11 cellular contexts compared by ENCODE assay signal in genomic region chr2:170155022-170155722, GRCh38. TPM values are rescaled to one million over a fixed set of nuclear protein-coding genes. Genes with fewer than 3 reads are reported as not detected.
DNase-seq lines count a peak whose midpoint lies in the region; ATAC-seq, FAIRE-seq and TF ChIP-seq lines count a peak whose summit lies in the region.
"Had no signal": no experiment of that assay in that cellular context is flagged by ENCODE, and none has a peak within 500 bp of the region (broad histone marks: within the 10 kb centered on the region; RNA-seq: fewer than 3 reads in every experiment).

No MANE protein-coding gene starts in this region.

- peaks cover 41% of the 10 kb centered on the region for H3K4me1 Mint-ChIP-seq in endodermal cell
- no peaks in the 10 kb centered on the region for H3K4me1 Mint-ChIP-seq in activated CD4-positive, alpha-beta memory T cell treated with anti-CD3 and anti-CD28 coated beads, Interleukin-2, amount 10 ng/mL, durations not matched to agents 7 days and 5 days
- H3K4me1 Mint-ChIP-seq in stimulated activated effector memory CD8-positive, alpha-beta T cell treated with anti-CD3 and anti-CD28 coated beads, Interleukin-12 subunit alpha, Interleukin-12 subunit beta, amount 100 ng/mL, for 72 hours, result no peaks in the 10 kb centered on the region

- no peaks in the 10 kb centered on the region for H3K36me3 Mint-ChIP-seq in endodermal cell (ENCODE audit: low read depth)
- no peaks in the 10 kb centered on the region for H3K36me3 Mint-ChIP-seq in activated CD4-positive, alpha-beta memory T cell treated with anti-CD3 and anti-CD28 coated beads, Interleukin-2, amount 10 ng/mL, durations not matched to agents 7 days and 5 days (ENCODE audit: low read depth)
- no peaks in the 10 kb centered on the region for H3K36me3 Mint-ChIP-seq in stimulated activated effector memory CD8-positive, alpha-beta T cell treated with anti-CD3 and anti-CD28 coated beads, Interleukin-12 subunit alpha, Interleukin-12 subunit beta, amount 100 ng/mL, for 72 hours

- DNase-seq in A549 (ENCODE audit: low read depth in 1 of 2, low spot score in 1 of 2) (peak in 1 of 2 experiments; percentile 42), Karpas-422 (no peak), endodermal cell (peak; percentile 81), glomerular visceral epithelial cell (ENCODE audit: extremely low spot score) (no peak)
- DNase-seq in activated CD4-positive, alpha-beta memory T cell treated with anti-CD3 and anti-CD28 coated beads, Interleukin-2, amount 10 ng/mL, durations not matched to agents 7 days and 5 days, result no peak
- no peak for DNase-seq in stimulated activated effector memory CD8-positive, alpha-beta T cell treated with anti-CD3 and anti-CD28 coated beads, Interleukin-12 subunit alpha, Interleukin-12 subunit beta, amount 100 ng/mL, for 72 hours (ENCODE audit: low spot score in 2 of 2)
- no peak for DNase-seq in activated naive CD4-positive, alpha-beta T cell (lab: John Stamatoyannopoulos, UW)
- DNase-seq: GF-D8, heart right ventricle had no signal

- H3K4me1 ChIP-seq in A549, result peaks cover 47% of the 10 kb centered on the region
- peaks cover 18% of the 10 kb centered on the region for H3K4me1 ChIP-seq in Karpas-422 (ENCODE audit: low read length)
- peaks cover 10% of the 10 kb centered on the region for H3K4me1 ChIP-seq in endodermal cell (ENCODE audit: control insufficient read depth, insufficient read depth, low read length)

- no peak for TF ChIP-seq EP300 in A549 (IDR thresholded peaks at IDR 0.05)

- CTCF ChIA-PET in A549 (lab: Yijun Ruan, JAX), result interaction anchor here (0.7 to 1.2 kb wide), 3 partner anchors 19 to 641 kb away, joined by 3 read pairs; no protein-coding TSS in a partner anchor
- CTCF ChIA-PET in activated CD4-positive, alpha-beta memory T cell treated with anti-CD3 and anti-CD28 coated beads, Interleukin-2, amount 10 ng/mL, durations not matched to agents 7 days and 5 days (lab: Charles Lee), result no interaction called here

- ATAC-seq in A549 (peak; percentile 55 to 69; a peak in 5 of 6 replicates), GM19351 (IDR thresholded peaks at IDR 0.05; ENCODE audit: unreplicated experiment) (peak; percentile 70)
- ATAC-seq in stimulated activated effector memory CD8-positive, alpha-beta T cell treated with anti-CD3 and anti-CD28 coated beads, Interleukin-12 subunit alpha, Interleukin-12 subunit beta, amount 100 ng/mL, for 72 hours, result no peak

- no peaks in the 10 kb centered on the region for H3K9me2 ChIP-seq in Karpas-422 (replicated peaks; ENCODE audit: insufficient read depth, low read length)

- no peaks in the 10 kb centered on the region for H3K36me3 ChIP-seq in Karpas-422 (ENCODE audit: insufficient read depth, low read length)
- H3K36me3 ChIP-seq in endodermal cell (ENCODE audit: control insufficient read depth, insufficient read depth, low read length), result no peaks in the 10 kb centered on the region
- H3K36me3 ChIP-seq: heart right ventricle had no signal

- H3K4me2 ChIP-seq in A549, result peak overlapping the region; percentile 78
- H3K4me2 ChIP-seq in Karpas-422 (ENCODE audit: low read depth, low read length, poor library complexity, severe bottlenecking), result peak overlapping the region; percentile 15

- H3K9ac ChIP-seq in Karpas-422 (ENCODE audit: low read length) (no peak overlapping the region), endodermal cell (ENCODE audit: extremely low read depth, low read length, poor library complexity, severe bottlenecking) (no peak overlapping the region)

- FAIRE-seq in A549 (lab: Jason Lieb, UNC), result no peak

- peaks cover 10% of the 10 kb centered on the region for H3K9me3 Mint-ChIP-seq in endodermal cell
- H3K9me3 Mint-ChIP-seq in activated CD4-positive, alpha-beta memory T cell treated with anti-CD3 and anti-CD28 coated beads, Interleukin-2, amount 10 ng/mL, durations not matched to agents 7 days and 5 days, result no peaks in the 10 kb centered on the region
- no peaks in the 10 kb centered on the region for H3K9me3 Mint-ChIP-seq in stimulated activated effector memory CD8-positive, alpha-beta T cell treated with anti-CD3 and anti-CD28 coated beads, Interleukin-12 subunit alpha, Interleukin-12 subunit beta, amount 100 ng/mL, for 72 hours
- H3K9me3 Mint-ChIP-seq: stimulated activated naive CD8-positive, alpha-beta T cell treated with anti-CD3 and anti-CD28 coated beads, Interleukin-15, Interleukin-2, amounts not matched to agents 100 ng/mL and 50 ng/mL, for 24 hours had no signal

- no peak for TF ChIP-seq POLR2A in A549 (IDR thresholded peaks at IDR 0.05; ENCODE audit: low read length)

- peak in 1 of 2 experiments; percentile 43; a peak in 1 of 5 replicates for TF ChIP-seq RAD21 in A549 (conservative IDR thresholded peaks at IDR 0.05 in 1 of 2, IDR thresholded peaks at IDR 0.05 in 1 of 2)

- no peak overlapping the region for H3K4me3 Mint-ChIP-seq in endodermal cell
- H3K4me3 Mint-ChIP-seq in activated CD4-positive, alpha-beta memory T cell treated with anti-CD3 and anti-CD28 coated beads, Interleukin-2, amount 10 ng/mL, durations not matched to agents 7 days and 5 days, result no peak overlapping the region
- no peak overlapping the region for H3K4me3 Mint-ChIP-seq in stimulated activated effector memory CD8-positive, alpha-beta T cell treated with anti-CD3 and anti-CD28 coated beads, Interleukin-12 subunit alpha, Interleukin-12 subunit beta, amount 100 ng/mL, for 72 hours
- H3K4me3 Mint-ChIP-seq: stimulated activated naive CD8-positive, alpha-beta T cell treated with anti-CD3 and anti-CD28 coated beads, Interleukin-15, Interleukin-2, amounts not matched to agents 100 ng/mL and 50 ng/mL, for 24 hours had no signal

- TF ChIP-seq CTCF in A549 (IDR thresholded peaks at IDR 0.05), result no peak
- TF ChIP-seq CTCF in endodermal cell (conservative IDR thresholded peaks at IDR 0.05), result no peak

- H3K27ac ChIP-seq in A549, result peak overlapping the region; percentile 7 to 23; a peak in 4 of 6 replicates
- no peak overlapping the region for H3K27ac ChIP-seq in Karpas-422 (ENCODE audit: low read length)
- no peak overlapping the region for H3K27ac ChIP-seq in endodermal cell (ENCODE audit: low read depth, low read length)
- H3K27ac ChIP-seq: heart right ventricle had no signal

- no peaks in the 10 kb centered on the region for H3K27me3 ChIP-seq in Karpas-422 (ENCODE audit: low read length)
- no peaks in the 10 kb centered on the region for H3K27me3 ChIP-seq in endodermal cell (ENCODE audit: control insufficient read depth, insufficient read depth, low read length, poor library complexity, severe bottlenecking)

- no peaks in the 10 kb centered on the region for H3K79me2 ChIP-seq in Karpas-422 (ENCODE audit: low read length)

- H3K4me3 ChIP-seq in A549, result no peak overlapping the region
- H3K4me3 ChIP-seq in Karpas-422 (ENCODE audit: low read length), result no peak overlapping the region
- no peak overlapping the region for H3K4me3 ChIP-seq in endodermal cell (ENCODE audit: low read length)

- no peaks in the 10 kb centered on the region for H3K9me3 ChIP-seq in A549
- H3K9me3 ChIP-seq in Karpas-422 (ENCODE audit: low read length), result no peaks in the 10 kb centered on the region
- H3K9me3 ChIP-seq in endodermal cell (ENCODE audit: control insufficient read depth, low read length), result peaks cover 16% of the 10 kb centered on the region

- POLR2A ChIA-PET in A549 (lab: Yijun Ruan, JAX), result interaction anchor here (0.7 kb wide), 1 partner anchor 404 kb away, joined by 4 read pairs; no protein-coding TSS in a partner anchor
- POLR2A ChIA-PET in activated CD4-positive, alpha-beta memory T cell treated with anti-CD3 and anti-CD28 coated beads, Interleukin-2, amount 10 ng/mL, durations not matched to agents 7 days and 5 days (lab: Charles Lee), result no interaction called here

- H3K27me3 Mint-ChIP-seq in endodermal cell (ENCODE audit: insufficient read depth), result no peaks in the 10 kb centered on the region
- peaks cover 7% of the 10 kb centered on the region for H3K27me3 Mint-ChIP-seq in activated CD4-positive, alpha-beta memory T cell treated with anti-CD3 and anti-CD28 coated beads, Interleukin-2, amount 10 ng/mL, durations not matched to agents 7 days and 5 days
- H3K27me3 Mint-ChIP-seq: stimulated activated naive CD8-positive, alpha-beta T cell treated with anti-CD3 and anti-CD28 coated beads, Interleukin-15, Interleukin-2, amounts not matched to agents 100 ng/mL and 50 ng/mL, for 24 hours had no signal

- no peak overlapping the region for H2AFZ ChIP-seq in Karpas-422 (ENCODE audit: low read length)

- 22% methylated on average over 8 of the region's 8 CpGs for WGBS in A549 (ENCODE audit: missing lambda C conversion rate)
- 38% methylated on average over 6 to 8 of the region's 8 CpGs for WGBS in endodermal cell (ENCODE audit: insufficient coverage in 1 of 2, insufficient read length in 1 of 2), 2 experiments

- peak overlapping the region; percentile 82 for H3K27ac Mint-ChIP-seq in endodermal cell
- H3K27ac Mint-ChIP-seq in activated CD4-positive, alpha-beta memory T cell treated with anti-CD3 and anti-CD28 coated beads, Interleukin-2, amount 10 ng/mL, durations not matched to agents 7 days and 5 days, result no peak overlapping the region
- no peak overlapping the region for H3K27ac Mint-ChIP-seq in stimulated activated effector memory CD8-positive, alpha-beta T cell treated with anti-CD3 and anti-CD28 coated beads, Interleukin-12 subunit alpha, Interleukin-12 subunit beta, amount 100 ng/mL, for 72 hours
- H3K27ac Mint-ChIP-seq: stimulated activated naive CD8-positive, alpha-beta T cell treated with anti-CD3 and anti-CD28 coated beads, Interleukin-15, Interleukin-2, amounts not matched to agents 100 ng/mL and 50 ng/mL, for 24 hours had no signal

- no peaks in the 10 kb centered on the region for H4K20me1 ChIP-seq in Karpas-422 (ENCODE audit: insufficient read depth, low read depth, low read length)

TF ChIP-seq in A549, 52 proteins besides CTCF, POLR2A, EP300 and RAD21:
- TF ChIP-seq, protein P1, sequence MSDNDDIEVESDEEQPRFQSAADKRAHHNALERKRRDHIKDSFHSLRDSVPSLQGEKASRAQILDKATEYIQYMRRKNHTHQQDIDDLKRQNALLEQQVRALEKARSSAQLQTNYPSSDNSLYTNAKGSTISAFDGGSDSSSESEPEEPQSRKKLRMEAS (IDR thresholded peaks at IDR 0.05), result peak; percentile 28; the same call in 1 of the 2 replicates
- TF ChIP-seq MAZ (IDR thresholded peaks at IDR 0.05; ENCODE audit: borderline replicate concordance, low read depth, low read length), result no peak

RNA-seq across cellular contexts. Expression of gene MYO3B, which starts 22.8 kb away (rescaled TPM):
- polyA plus RNA-seq in A549 (2011; rRNA removed) (0.01 TPM in 1 of 2 replicates, not detected in the other), A549 (2017; fragmentation: RNase III; extraction: RNeasy Plus Mini Kit Qiagen cat#74134 plus additional on column Dnase treatment) (not detected in 3 replicates)
- not detected in 2 replicates for polyA plus RNA-seq in A549 (2012; cell fraction: cytosol; rRNA removed)
- polyA plus RNA-seq in A549 (2012; cell fraction: nucleus; rRNA removed), result not detected in 2 replicates
- polyA minus RNA-seq in A549 (2011; rRNA and poly(A)+ RNA removed), result 0.04 TPM in 1 of 2 replicates, not detected in the other
- 4.4 and 5.0 TPM in 2 replicates for total RNA-seq in Karpas-422 (2014; rRNA removed; shearing (Covaris generic); ENCODE audit: low replicate concordance)
- total RNA-seq in endodermal cell, result 10 to 100 TPM in 1 of 2 donors, 1 to 10 TPM in 1; 5.2 to 10.9 TPM
- 1.2 TPM for polyA plus RNA-seq in endodermal cell (2013, experiment 1 of 2)
- 1.1 TPM for polyA plus RNA-seq in endodermal cell (2013, experiment 2 of 2)
- total RNA-seq in activated CD4-positive, alpha-beta memory T cell treated with anti-CD3 and anti-CD28 coated beads, Interleukin-2, amount 10 ng/mL, durations not matched to agents 7 days and 5 days, result under 1 TPM; 0.18 to 0.38 TPM
- polyA plus RNA-seq: heart right ventricle had no signal

Comparison
In these comparisons a context has a peak if more than half of its experiments do, and no peak if none do; other contexts are left out.
1. H3K27ac ChIP-seq: peak in A549 (2 of 2); none in Karpas-422 (single experiment) and endodermal cell (single experiment).